In the genomic region with DNA sequence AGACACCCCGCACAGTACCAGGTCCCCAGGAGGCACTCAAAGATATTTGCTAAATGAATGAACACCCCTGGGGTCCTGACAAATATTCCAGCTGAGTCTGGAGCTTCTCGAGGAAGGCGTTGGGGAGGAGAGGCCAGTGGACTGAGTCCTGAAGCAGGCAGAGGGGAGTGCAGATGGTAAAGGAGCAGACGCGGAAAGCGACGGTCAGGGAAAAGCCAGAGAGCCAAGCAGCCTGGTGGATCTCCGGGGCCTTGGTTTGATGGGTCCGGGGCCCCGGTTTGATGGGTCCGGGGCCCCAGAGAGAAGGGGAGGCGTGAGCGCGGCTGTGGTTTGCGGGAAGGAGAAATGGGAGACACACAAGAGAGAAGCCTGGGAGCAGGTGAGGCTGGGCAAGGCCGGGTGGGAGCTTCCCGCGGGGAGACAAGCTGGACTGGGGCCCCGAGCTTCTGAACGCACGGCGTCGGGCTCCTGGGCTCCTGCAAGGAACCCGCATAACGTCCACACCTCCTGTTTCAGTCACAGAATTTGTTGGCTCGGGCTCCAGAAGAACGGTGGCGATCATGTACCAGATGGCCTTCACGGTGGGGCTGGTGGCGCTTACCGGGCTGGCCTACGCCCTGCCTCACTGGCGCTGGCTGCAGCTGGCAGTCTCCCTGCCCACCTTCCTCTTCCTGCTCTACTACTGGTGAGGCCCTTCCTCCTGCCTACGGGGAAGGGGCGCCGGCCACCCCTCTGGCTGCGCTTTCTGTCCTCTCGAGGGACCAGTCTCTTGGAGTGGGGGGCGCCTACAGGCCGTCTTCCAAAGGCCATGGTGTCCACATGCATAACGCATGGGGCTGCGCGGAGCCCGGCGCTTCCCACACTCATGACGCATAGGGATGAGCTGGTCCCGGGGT, we compare ENCODE assay signal across 15 cellular contexts. TPM values are rescaled to one million over a fixed set of nuclear protein-coding genes. Genes with fewer than 3 reads are reported as not detected.
"Had no signal": no experiment of that assay in that cellular context is flagged by ENCODE, and none has a peak within 500 bp of the region (broad histone marks: within the 10 kb centered on the region; RNA-seq: fewer than 3 reads in every experiment).

No MANE protein-coding gene starts in this region.

- H3K9me3 ChIP-seq: breast epithelium, left lung, ovary had no signal

- H3K36me3 ChIP-seq: breast epithelium, left lung, ovary had no signal

- H3K4me1 Mint-ChIP-seq: stimulated activated memory B cell treated with anti-CD40 and anti-IgM and Interleukin-4, amounts not matched to agents 10 μg/mL and 1 μg/mL and 100 μg/mL, for 72 hours had no signal

- H3K36me3 Mint-ChIP-seq: activated CD4-positive, alpha-beta memory T cell treated with anti-CD3 and anti-CD28 coated beads for 36 hours; activated naive CD8-positive, alpha-beta T cell treated with anti-CD3 and anti-CD28 coated beads for 36 hours had no signal

- ATAC-seq: stimulated activated memory B cell treated with anti-CD40 and anti-IgM and Interleukin-4, amounts not matched to agents 10 μg/mL and 1 μg/mL and 100 μg/mL, for 72 hours had no signal

- H3K27me3 Mint-ChIP-seq: activated CD4-positive, alpha-beta memory T cell treated with anti-CD3 and anti-CD28 coated beads for 36 hours; activated naive CD8-positive, alpha-beta T cell treated with anti-CD3 and anti-CD28 coated beads for 36 hours; stimulated activated memory B cell treated with anti-CD40 and anti-IgM and Interleukin-4, amounts not matched to agents 10 μg/mL and 1 μg/mL and 100 μg/mL, for 72 hours had no signal

- H3K27ac ChIP-seq: breast epithelium, left lung, skin epidermis had no signal

- H3K27ac Mint-ChIP-seq: activated CD4-positive, alpha-beta memory T cell treated with anti-CD3 and anti-CD28 coated beads for 36 hours; activated naive CD8-positive, alpha-beta T cell treated with anti-CD3 and anti-CD28 coated beads for 36 hours; activated T-helper 1 cell treated with anti-CD3 and anti-CD28 coated beads, Interleukin-12 subunit alpha, Interleukin-12 subunit beta, Interleukin-2, Interleukin-4 antibody, amounts not matched to agents 30 ng/mL and 10 ng/mL and 1 ng/mL, durations not matched to agents 14 hours and 24 hours and 36 hours; nephron; stimulated activated memory B cell treated with anti-CD40 and anti-IgM and Interleukin-4, amounts not matched to agents 10 μg/mL and 1 μg/mL and 100 μg/mL, for 72 hours had no signal

- DNase-seq: activated CD4-positive, CD25-positive, alpha-beta regulatory T cell treated with anti-CD3 and anti-CD28 coated beads, Interleukin-2, amount 50 U/mL, for 72 hours; anterior cingulate cortex; ovary; SIG-M5; substantia nigra had no signal

- H3K27me3 ChIP-seq: breast epithelium, left lung, ovary had no signal

- H3K4me3 ChIP-seq: breast epithelium, left lung, ovary, skin epidermis had no signal

- H3K4me3 Mint-ChIP-seq: activated CD4-positive, alpha-beta memory T cell treated with anti-CD3 and anti-CD28 coated beads for 36 hours; activated naive CD8-positive, alpha-beta T cell treated with anti-CD3 and anti-CD28 coated beads for 36 hours; activated T-helper 1 cell treated with anti-CD3 and anti-CD28 coated beads, Interleukin-12 subunit alpha, Interleukin-12 subunit beta, Interleukin-2, Interleukin-4 antibody, amounts not matched to agents 30 ng/mL and 10 ng/mL and 1 ng/mL, durations not matched to agents 14 hours and 24 hours and 36 hours; nephron; stimulated activated memory B cell treated with anti-CD40 and anti-IgM and Interleukin-4, amounts not matched to agents 10 μg/mL and 1 μg/mL and 100 μg/mL, for 72 hours had no signal

- H3K9me3 Mint-ChIP-seq: activated CD4-positive, alpha-beta memory T cell treated with anti-CD3 and anti-CD28 coated beads for 36 hours; activated naive CD8-positive, alpha-beta T cell treated with anti-CD3 and anti-CD28 coated beads for 36 hours; activated T-helper 1 cell treated with anti-CD3 and anti-CD28 coated beads, Interleukin-12 subunit alpha, Interleukin-12 subunit beta, Interleukin-2, Interleukin-4 antibody, amounts not matched to agents 30 ng/mL and 10 ng/mL and 1 ng/mL, durations not matched to agents 14 hours and 24 hours and 36 hours; nephron; stimulated activated memory B cell treated with anti-CD40 and anti-IgM and Interleukin-4, amounts not matched to agents 10 μg/mL and 1 μg/mL and 100 μg/mL, for 72 hours had no signal

- H3K4me1 ChIP-seq: breast epithelium, left lung had no signal

RNA-seq across cellular contexts. Expression of a gene that starts 12.1 kb away (rescaled TPM):
- total RNA-seq: endothelial cell of umbilical vein, frontal cortex had no signal
